ENCODE assay signal across 20 cellular contexts in genomic region chr10:93150990-93151547, GRCh38.
DNase-seq lines count a peak whose midpoint lies in the region; ATAC-seq, FAIRE-seq and TF ChIP-seq lines count a peak whose summit lies in the region.
"Had no signal": no experiment of that assay in that cellular context is flagged by ENCODE, and none has a peak within 500 bp of the region (broad histone marks: within the 10 kb centered on the region; RNA-seq: fewer than 3 reads in every experiment).

No MANE protein-coding gene starts in this region.

- H3K27me3 Mint-ChIP-seq in IgD-negative memory B cell, result peaks cover 7% of the 10 kb centered on the region

- peaks cover 2 to 14% (median 5%) of the 10 kb centered on the region in 3 donors for H3K9me3 Mint-ChIP-seq in IgD-negative memory B cell

- no peak for TF ChIP-seq CTCF in GM12878 (IDR thresholded peaks at IDR 0.05 in 2 of 3, conservative IDR thresholded peaks at IDR 0.05 in 1 of 3; ENCODE audit: control insufficient read depth in 2 of 3, extremely low read depth in 1 of 3, insufficient read depth in 1 of 3, low read depth in 3 of 3, low read length in 3 of 3)
- no peak for TF ChIP-seq CTCF in omental fat pad (IDR thresholded peaks at IDR 0.05)
- TF ChIP-seq CTCF in hepatocyte (IDR thresholded peaks at IDR 0.05; ENCODE audit: poor library complexity), result no peak

- FAIRE-seq in GM12878 (lab: Jason Lieb, UNC), result no peak
- FAIRE-seq: GM12892 had no signal

- H2AFZ ChIP-seq in GM12878 (ENCODE audit: control insufficient read depth, low read depth, low read length) (no peak overlapping the region), hepatocyte (no peak overlapping the region)

- RAD21 ChIA-PET in GM12878 (lab: Charles Lee; ENCODE audit: unreplicated experiment), result no interaction called here

- no peak for TF ChIP-seq EP300 in GM12878 (IDR thresholded peaks at IDR 0.05; ENCODE audit: borderline replicate concordance in 1 of 2, control insufficient read depth in 1 of 2, low read depth in 2 of 2, low read length in 2 of 2)

- H3K36me3 ChIP-seq in BLaER1 treated with 17β-estradiol and CSF1 and Interleukin-3, amounts not matched to agents 10 nM and 100 nM, result no peaks in the 10 kb centered on the region
- H3K36me3 ChIP-seq in GM12878 (ENCODE audit: control insufficient read depth in 2 of 2, insufficient read depth in 2 of 2, low read length in 1 of 2) (no peaks in the 10 kb centered on the region), hepatocyte (replicated peaks; ENCODE audit: insufficient read depth, low read depth) (no peaks in the 10 kb centered on the region)

- H3K27ac Mint-ChIP-seq in IgD-negative memory B cell, result peak overlapping the region in 2 of 3 donors; percentile 6 to 76

- H3K4me1 Mint-ChIP-seq in IgD-negative memory B cell, result no peaks in the 10 kb centered on the region

- ATAC-seq in GM12878, result no peak
- no peak for ATAC-seq in omental fat pad (ENCODE audit: low FRiP score)
- ATAC-seq in GM18517 (IDR thresholded peaks at IDR 0.05; ENCODE audit: unreplicated experiment), result no peak

- CTCF ChIA-PET in GM12878 (lab: Yijun Ruan, JAX), result no interaction called here

- no peak overlapping the region for H3K9ac ChIP-seq in BLaER1 treated with 17β-estradiol and CSF1 and Interleukin-3, amounts not matched to agents 10 nM and 100 nM
- H3K9ac ChIP-seq in GM12878 (ENCODE audit: control insufficient read depth, insufficient read depth, low read length), result no peak overlapping the region

- DNase-seq in GM12878 (ENCODE audit: low read depth, low spot score), result no peak
- DNase-seq in glomerular visceral epithelial cell (ENCODE audit: extremely low spot score), result peak; percentile 52
- DNase-seq in omental fat pad (ENCODE audit: low spot score), result no peak
- no peak for DNase-seq in NCI-H2107 treated with DMSO at 0.1 percent for 48 hours (lab: John Stamatoyannopoulos, UW; ENCODE audit: unreplicated experiment)
- no peak for DNase-seq in hepatocyte (ENCODE audit: low spot score)
- DNase-seq: 8988T; C1 segment of cervical spinal cord; COR-L47; DMS53; GOT3; Karpas-422; NCI-H1417 treated with DMSO at 0.1 percent for 48 hours; NCI-H2029; NCI-H345; NCI-H526 treated with DMSO at 0.1 percent for 48 hours; NK-92 treated with Interleukin-12 subunit alpha and Interleukin-12 subunit beta, amount 100 ng/mL, for 24 hours had no signal

- SMC1A ChIA-PET in GM12878 (lab: Charles Lee; ENCODE audit: uncharacterized antibody, unreplicated experiment), result no interaction called here

- no TSS peak for BruUV-seq in GM12878 (replicated peaks; lab: Mats Ljungman, UMichigan)

- no peak for TF ChIP-seq POLR2A in GM12878 (IDR thresholded peaks at IDR 0.05; ENCODE audit: low read depth, low read length)

- POLR2A ChIA-PET in GM12878 (lab: Charles Lee), result no interaction called here

- no peak overlapping the region for H3K27ac ChIP-seq in BLaER1 treated with 17β-estradiol and CSF1 and Interleukin-3, amounts not matched to agents 10 nM and 100 nM
- H3K27ac ChIP-seq in GM12878 (ENCODE audit: control insufficient read depth, insufficient read depth) (no peak overlapping the region), hepatocyte (no peak overlapping the region)

- intact Hi-C loops in GM12878 (cut with micrococcal nuclease; ENCODE audit: unreplicated experiment), result no loop called here

- WGBS in GM12878 (ENCODE audit: insufficient coverage, insufficient replicate concordance, low lambda C conversion rate, missing lambda C conversion rate), result 37% methylated on average over 8 of the region's 8 CpGs
- WGBS in hepatocyte (ENCODE audit: low lambda C conversion rate, missing lambda C conversion rate), result 92% methylated on average over 8 of the region's 8 CpGs

- H3K4me3 Mint-ChIP-seq in IgD-negative memory B cell, result no peak overlapping the region

- TF ChIP-seq RAD21 in GM12878 (IDR thresholded peaks at IDR 0.05; ENCODE audit: insufficient read depth, low read depth, low read length), result no peak

- no peaks in the 10 kb centered on the region for H4K20me1 ChIP-seq in BLaER1 treated with 17β-estradiol and CSF1 and Interleukin-3, amounts not matched to agents 10 nM and 100 nM
- H4K20me1 ChIP-seq in GM12878 (ENCODE audit: control insufficient read depth, insufficient read depth) (no peaks in the 10 kb centered on the region), hepatocyte (ENCODE audit: insufficient read depth, poor library complexity, severe bottlenecking) (no peaks in the 10 kb centered on the region)

- H3K4me1 ChIP-seq in BLaER1 treated with 17β-estradiol and CSF1 and Interleukin-3, amounts not matched to agents 10 nM and 100 nM, result peaks cover 12 to 52% (median 34%) of the 10 kb centered on the region in 10 experiments
- H3K4me1 ChIP-seq in GM12878 (ENCODE audit: control insufficient read depth, insufficient read depth, low read length) (no peaks in the 10 kb centered on the region), hepatocyte (ENCODE audit: insufficient read depth) (no peaks in the 10 kb centered on the region)

- peaks cover 0 to 27% (median 0%) of the 10 kb centered on the region in 11 experiments; a peak in 4 of 22 replicates for H3K27me3 ChIP-seq in BLaER1 treated with 17β-estradiol and CSF1 and Interleukin-3, amounts not matched to agents 10 nM and 100 nM
- H3K27me3 ChIP-seq in GM12878 (replicated peaks in 1 of 2; ENCODE audit: control insufficient read depth in 2 of 2, insufficient read depth in 2 of 2, low read length in 1 of 2) (no peaks in the 10 kb centered on the region), hepatocyte (no peaks in the 10 kb centered on the region)

- no peaks in the 10 kb centered on the region for H3K79me2 ChIP-seq in GM12878 (ENCODE audit: control insufficient read depth, insufficient read depth, low read length)
- no peaks in the 10 kb centered on the region for H3K79me2 ChIP-seq in hepatocyte

- H3K9me2 ChIP-seq in hepatocyte (replicated peaks; ENCODE audit: insufficient read depth), result no peaks in the 10 kb centered on the region

- peaks cover 3% of the 10 kb centered on the region for H3K36me3 Mint-ChIP-seq in IgD-negative memory B cell

- H3K9me3 ChIP-seq in BLaER1 treated with 17β-estradiol and CSF1 and Interleukin-3, amounts not matched to agents 10 nM and 100 nM (replicated peaks in 1 of 11), result peaks cover 8 to 26% (median 16%) of the 10 kb centered on the region in 11 experiments
- H3K9me3 ChIP-seq in GM12878 (replicated peaks; ENCODE audit: control insufficient read depth, insufficient read depth, low read length) (no peaks in the 10 kb centered on the region; the same call in 2 of the 3 replicates), hepatocyte (ENCODE audit: low read depth) (no peaks in the 10 kb centered on the region)

- peak overlapping the region; percentile 51 to 78 (median 71) for H3K4me2 ChIP-seq in BLaER1 treated with 17β-estradiol and CSF1 and Interleukin-3, amounts not matched to agents 10 nM and 100 nM
- H3K4me2 ChIP-seq in GM12878 (ENCODE audit: control insufficient read depth, insufficient read depth), result no peak overlapping the region
- no peak overlapping the region for H3K4me2 ChIP-seq in hepatocyte

- H3K4me3 ChIP-seq in BLaER1 treated with 17β-estradiol and CSF1 and Interleukin-3, amounts not matched to agents 10 nM and 100 nM, result no peak overlapping the region
- H3K4me3 ChIP-seq in GM12878 (no peak overlapping the region), hepatocyte (no peak overlapping the region)

- in situ Hi-C loops in GM12878 (cut with MboI), result no loop called here

TF ChIP-seq in GM12878, 131 proteins besides CTCF, POLR2A, EP300 and RAD21:
- TF ChIP-seq PAX5 (IDR thresholded peaks at IDR 0.05; ENCODE audit: borderline replicate concordance, low read depth, low read length) (peak; percentile 84; the same call in 1 of the 2 replicates), ZSCAN29 (IDR thresholded peaks at IDR 0.05) (no peak)

Comparison
In these comparisons a context has a peak if more than half of its experiments do, and no peak if none do; other contexts are left out.
1. H3K4me2 ChIP-seq: peak in BLaER1 treated with 17β-estradiol and CSF1 and Interleukin-3, amounts not matched to agents 10 nM and 100 nM (11 of 11); none in GM12878 (single experiment) and hepatocyte (single experiment).